Comparison of ENCODE assay signal across 9 cellular contexts in genomic region chrX:49059209-49060191, GRCh38. TPM values are rescaled to one million over a fixed set of nuclear protein-coding genes. Genes with fewer than 3 reads are reported as not detected.
DNase-seq lines count a peak whose midpoint lies in the region; ATAC-seq, FAIRE-seq and TF ChIP-seq lines count a peak whose summit lies in the region.
"Had no signal": no experiment of that assay in that cellular context is flagged by ENCODE, and none has a peak within 500 bp of the region (broad histone marks: within the 10 kb centered on the region; RNA-seq: fewer than 3 reads in every experiment).

No MANE protein-coding gene starts in this region.

- no peak overlapping the region for H2AFZ ChIP-seq in OCI-LY1 (ENCODE audit: low read length)

- peak overlapping the region; percentile 49 for H3K4me3 ChIP-seq in OCI-LY1 (ENCODE audit: low read depth, low read length, poor library complexity, severe bottlenecking)
- peak overlapping the region; percentile 28; the same call in 1 of the 2 replicates for H3K4me3 ChIP-seq in iPS DF 6.9 (ENCODE audit: low read length)
- peak overlapping the region; percentile 25 to 59 for H3K4me3 ChIP-seq in small intestine (ENCODE audit: low read depth in 1 of 2, low read length in 2 of 2)
- H3K4me3 ChIP-seq: heart left ventricle had no signal

- DNase-seq in iPS DF 6.9 (ENCODE audit: low read depth, low spot score) (no peak), small intestine (peak; percentile 70), NCI-H1092 treated with DMSO at 0.1 percent for 48 hours (lab: John Stamatoyannopoulos, UW) (no peak)
- DNase-seq: activated T-cell treated with anti-CD3 and anti-CD28 coated beads, Interleukin-2, amount 50 U/mL, for 24 hours; heart left ventricle had no signal

- H3F3A ChIP-seq in OCI-LY1 (ENCODE audit: insufficient read depth, low read length), result no peaks in the 10 kb centered on the region

- no peak for FAIRE-seq in small intestine (lab: Jason Lieb, UNC)

- peaks cover 12% of the 10 kb centered on the region for H3K4me1 ChIP-seq in OCI-LY1 (ENCODE audit: insufficient read depth, low read length, severe bottlenecking)
- H3K4me1 ChIP-seq in iPS DF 6.9 (ENCODE audit: control insufficient read depth, insufficient read depth, low read length), result peaks cover 3% of the 10 kb centered on the region
- no peaks in the 10 kb centered on the region for H3K4me1 ChIP-seq in small intestine (ENCODE audit: control insufficient read depth in 2 of 2, insufficient read depth in 1 of 2, low read depth in 1 of 2, low read length in 1 of 2)
- H3K4me1 ChIP-seq: heart left ventricle had no signal

- TF ChIP-seq CTCF in OCI-LY1 (IDR thresholded peaks at IDR 0.05; ENCODE audit: low read length), result no peak

- H3K4me2 ChIP-seq in OCI-LY1 (ENCODE audit: low read length), result peak overlapping the region; percentile 34; the same call in 1 of the 2 replicates

- no peak for ATAC-seq in HG03378 (IDR thresholded peaks at IDR 0.05; ENCODE audit: unreplicated experiment)
- ATAC-seq in GM21737 (IDR thresholded peaks at IDR 0.05; ENCODE audit: unreplicated experiment), result no peak
- ATAC-seq: heart left ventricle had no signal

- H3K9me3 ChIP-seq in OCI-LY1 (ENCODE audit: low read length) (no peaks in the 10 kb centered on the region), iPS DF 6.9 (ENCODE audit: control insufficient read depth, insufficient read depth, low read length) (no peaks in the 10 kb centered on the region), small intestine (ENCODE audit: control insufficient read depth, low read depth) (no peaks in the 10 kb centered on the region)
- H3K9me3 ChIP-seq: neutrophil had no signal

- H3K36me3 ChIP-seq in OCI-LY1 (ENCODE audit: insufficient read depth, low read length), result no peaks in the 10 kb centered on the region
- H3K36me3 ChIP-seq in iPS DF 6.9 (ENCODE audit: control insufficient read depth, insufficient read depth, low read length), result peaks cover 2% of the 10 kb centered on the region
- peaks cover 2 to 3% of the 10 kb centered on the region in 2 donors for H3K36me3 ChIP-seq in small intestine (ENCODE audit: control insufficient read depth in 2 of 2, insufficient read depth in 2 of 2, low read length in 2 of 2)
- H3K36me3 ChIP-seq: heart left ventricle, neutrophil had no signal

- peak overlapping the region; percentile 37; the same call in 1 of the 2 replicates for H3K9ac ChIP-seq in OCI-LY1 (ENCODE audit: low read length)

- H3K27ac ChIP-seq in OCI-LY1 (ENCODE audit: low read depth, low read length, poor library complexity, severe bottlenecking), result no peak overlapping the region
- no peak overlapping the region for H3K27ac ChIP-seq in iPS DF 6.9 (ENCODE audit: low read length)
- peak overlapping the region; percentile 76 to 83 for H3K27ac ChIP-seq in small intestine (ENCODE audit: low read depth in 1 of 2, low read length in 1 of 2)
- H3K27ac ChIP-seq: neutrophil had no signal

- no peaks in the 10 kb centered on the region for H3K79me2 ChIP-seq in OCI-LY1 (ENCODE audit: insufficient read depth, low read length)

- H3K9me2 ChIP-seq in OCI-LY1 (ENCODE audit: low read depth, low read length), result no peaks in the 10 kb centered on the region

- no peaks in the 10 kb centered on the region for H4K20me1 ChIP-seq in OCI-LY1 (ENCODE audit: insufficient read depth, low read length)

- no CpG with 5 or more reads among the region's 19 CpGs for WGBS in iPS DF 6.9 (ENCODE audit: insufficient coverage, insufficient read length)
- WGBS in small intestine, 3 donors, result 12 to 49% (median 45%) methylated on average over 10 to 19 of the region's 19 CpGs

- H3K27me3 ChIP-seq in OCI-LY1 (ENCODE audit: insufficient read depth, low read length) (no peaks in the 10 kb centered on the region), iPS DF 6.9 (ENCODE audit: control insufficient read depth, insufficient read depth, low read length) (no peaks in the 10 kb centered on the region), small intestine (ENCODE audit: control insufficient read depth in 2 of 2, insufficient read depth in 2 of 2, low read length in 2 of 2) (no peaks in the 10 kb centered on the region)
- H3K27me3 ChIP-seq: heart left ventricle, neutrophil had no signal

RNA-seq across cellular contexts. Expression of gene CCDC120, which starts 0.7 kb away (rescaled TPM):
- polyA plus RNA-seq in small intestine, result 10 to 100 TPM in 2 of 3 donors, 1 to 10 TPM in 1; 5.7 to 15.7 (median 13.2) TPM

RNA-seq across cellular contexts. Expression of gene PRAF2, which starts 14.3 kb away (rescaled TPM):
- 10 to 100 TPM in 1 of 3 donors, 1 to 10 TPM in 2; 1.3 to 12.8 (median 4.6) TPM for polyA plus RNA-seq in small intestine

RNA-seq across cellular contexts. Expression of gene TFE3, which starts 16.3 kb away (rescaled TPM):
- polyA plus RNA-seq in small intestine, result 10 to 100 TPM; 23.3 to 23.8 (median 23.5) TPM

RNA-seq across cellular contexts. Expression of gene WDR45, which starts 20.2 kb away (rescaled TPM):
- 100 to 1,000 TPM in 1 of 3 donors, 10 to 100 TPM in 2; 49.6 to 122 (median 96.6) TPM for polyA plus RNA-seq in small intestine

RNA-seq across cellular contexts. Expression of gene GRIPAP1, which starts 57.4 kb away (rescaled TPM):
- polyA plus RNA-seq in small intestine, result 10 to 100 TPM; 18.1 to 26.7 (median 26.4) TPM

Comparison
In these comparisons a context has a peak if more than half of its experiments do, and no peak if none do; other contexts are left out.
1. H3K27ac ChIP-seq: peak in small intestine (2 of 2); none in OCI-LY1 (single experiment) and iPS DF 6.9 (single experiment).
2. Peak in every context shown above with its lines, with median percentiles within 50 percentile points of each other: H3K4me3 ChIP-seq.